Comparison of ENCODE assay signal across 18 cellular contexts in genomic region chr19:16579381-16579780, GRCh38. TPM values are rescaled to one million over a fixed set of nuclear protein-coding genes. Genes with fewer than 3 reads are reported as not detected.
DNase-seq lines count a peak whose midpoint lies in the region; ATAC-seq and TF ChIP-seq lines count a peak whose summit lies in the region.
"Had no signal": no experiment of that assay in that cellular context is flagged by ENCODE, and none has a peak within 500 bp of the region (broad histone marks: within the 10 kb centered on the region; RNA-seq: fewer than 3 reads in every experiment).

No MANE protein-coding gene starts in this region.

- no peaks in the 10 kb centered on the region for H3K9me3 Mint-ChIP-seq in activated naive CD4-positive, alpha-beta T cell treated with anti-CD3 and anti-CD28 coated beads, Interleukin-2, amount 10 ng/mL, durations not matched to agents 7 days and 5 days
- H3K9me3 Mint-ChIP-seq in WTC11 (no peaks in the 10 kb centered on the region), endothelial cell (ENCODE audit: unreplicated experiment) (no peaks in the 10 kb centered on the region), nephron progenitor cell (no peaks in the 10 kb centered on the region)
- no peaks in the 10 kb centered on the region for H3K9me3 Mint-ChIP-seq in stimulated activated naive B cell treated with anti-CD40 and anti-IgM and Interleukin-4, amounts not matched to agents 10 μg/mL and 1 μg/mL and 100 μg/mL, for 72 hours

- no peaks in the 10 kb centered on the region for H3K27me3 ChIP-seq in upper lobe of left lung
- H3K27me3 ChIP-seq: colonic mucosa, gastroesophageal sphincter, left lung, SJSA1 had no signal

- H3K4me1 ChIP-seq in upper lobe of left lung, result peaks cover 20 to 60% (median 28%) of the 10 kb centered on the region in 4 donors

- no peaks in the 10 kb centered on the region for H3K9me3 ChIP-seq in upper lobe of left lung
- H3K9me3 ChIP-seq: colonic mucosa, gastroesophageal sphincter, left lung, mucosa of descending colon, SJSA1 had no signal

- TF ChIP-seq POLR2A in upper lobe of left lung (IDR thresholded peaks at IDR 0.05), result no peak

- no peak overlapping the region for H3K4me3 Mint-ChIP-seq in activated naive CD4-positive, alpha-beta T cell treated with anti-CD3 and anti-CD28 coated beads, Interleukin-2, amount 10 ng/mL, durations not matched to agents 7 days and 5 days
- H3K4me3 Mint-ChIP-seq in WTC11 (no peak overlapping the region), endothelial cell (ENCODE audit: unreplicated experiment) (peak overlapping the region; percentile 78), nephron progenitor cell (no peak overlapping the region)
- no peak overlapping the region for H3K4me3 Mint-ChIP-seq in stimulated activated naive B cell treated with anti-CD40 and anti-IgM and Interleukin-4, amounts not matched to agents 10 μg/mL and 1 μg/mL and 100 μg/mL, for 72 hours

- POLR2A ChIA-PET in WTC11 (lab: Charles Lee), result no interaction called here

- WGBS in upper lobe of left lung, 2 donors, result 66 to 77% methylated on average over 4 of the region's 4 CpGs

- H3K36me3 Mint-ChIP-seq in activated naive CD4-positive, alpha-beta T cell treated with anti-CD3 and anti-CD28 coated beads, Interleukin-2, amount 10 ng/mL, durations not matched to agents 7 days and 5 days, result peaks cover 25% of the 10 kb centered on the region
- peaks cover 12% of the 10 kb centered on the region for H3K36me3 Mint-ChIP-seq in WTC11
- H3K36me3 Mint-ChIP-seq in endothelial cell (ENCODE audit: low read depth, unreplicated experiment), result peaks cover 14% of the 10 kb centered on the region
- H3K36me3 Mint-ChIP-seq in stimulated activated naive B cell treated with anti-CD40 and anti-IgM and Interleukin-4, amounts not matched to agents 10 μg/mL and 1 μg/mL and 100 μg/mL, for 72 hours, result peaks cover 16 to 41% of the 10 kb centered on the region in 2 donors
- H3K36me3 Mint-ChIP-seq in nephron progenitor cell (ENCODE audit: low read depth), result peaks cover 13% of the 10 kb centered on the region

- peaks cover 47% of the 10 kb centered on the region for H3K4me1 Mint-ChIP-seq in activated naive CD4-positive, alpha-beta T cell treated with anti-CD3 and anti-CD28 coated beads, Interleukin-2, amount 10 ng/mL, durations not matched to agents 7 days and 5 days
- peaks cover 14% of the 10 kb centered on the region for H3K4me1 Mint-ChIP-seq in WTC11
- H3K4me1 Mint-ChIP-seq in endothelial cell (ENCODE audit: unreplicated experiment), result peaks cover 13% of the 10 kb centered on the region
- H3K4me1 Mint-ChIP-seq in stimulated activated naive B cell treated with anti-CD40 and anti-IgM and Interleukin-4, amounts not matched to agents 10 μg/mL and 1 μg/mL and 100 μg/mL, for 72 hours, result peaks cover 49 to 82% of the 10 kb centered on the region in 2 donors
- peaks cover 45% of the 10 kb centered on the region for H3K4me1 Mint-ChIP-seq in nephron progenitor cell

- no peaks in the 10 kb centered on the region for H3K27me3 Mint-ChIP-seq in activated naive CD4-positive, alpha-beta T cell treated with anti-CD3 and anti-CD28 coated beads, Interleukin-2, amount 10 ng/mL, durations not matched to agents 7 days and 5 days
- no peaks in the 10 kb centered on the region for H3K27me3 Mint-ChIP-seq in WTC11 (ENCODE audit: low read depth)
- H3K27me3 Mint-ChIP-seq in endothelial cell (ENCODE audit: unreplicated experiment), result peaks cover 7% of the 10 kb centered on the region
- H3K27me3 Mint-ChIP-seq in stimulated activated naive B cell treated with anti-CD40 and anti-IgM and Interleukin-4, amounts not matched to agents 10 μg/mL and 1 μg/mL and 100 μg/mL, for 72 hours, result no peaks in the 10 kb centered on the region
- no peaks in the 10 kb centered on the region for H3K27me3 Mint-ChIP-seq in nephron progenitor cell (ENCODE audit: low read depth, poor library complexity)

- no peak overlapping the region for H3K4me3 ChIP-seq in upper lobe of left lung
- H3K4me3 ChIP-seq: colonic mucosa, gastroesophageal sphincter, left lung, mucosa of descending colon, SJSA1 had no signal

- H3K36me3 ChIP-seq in upper lobe of left lung, result peaks cover 18 to 43% (median 35%) of the 10 kb centered on the region in 4 donors

- H3K27ac ChIP-seq in upper lobe of left lung, result no peak overlapping the region
- H3K27ac ChIP-seq: colonic mucosa, left lung, SJSA1 had no signal

- CTCF ChIA-PET in activated naive CD4-positive, alpha-beta T cell treated with anti-CD3 and anti-CD28 coated beads, Interleukin-2, amount 10 ng/mL, durations not matched to agents 7 days and 5 days (lab: Charles Lee), result no interaction called here
- CTCF ChIA-PET in WTC11 (lab: Charles Lee), result interaction anchor here (1.9 kb wide), 1 partner anchor 193 kb away, joined by 5 read pairs; no protein-coding TSS in a partner anchor

- DNase-seq in activated naive CD4-positive, alpha-beta T cell treated with anti-CD3 and anti-CD28 coated beads, Interleukin-2, amount 10 ng/mL, durations not matched to agents 7 days and 5 days, result no peak
- no peak for DNase-seq in activated naive CD4-positive, alpha-beta T cell treated with Interleukin-2 at 50 U/mL for 16 hours
- DNase-seq in WTC11 (ENCODE audit: low spot score) (no peak), endothelial cell (ENCODE audit: low spot score) (no peak), upper lobe of left lung (no peak), nephron progenitor cell (no peak), CD1c-positive myeloid dendritic cell (ENCODE audit: extremely low spot score) (no peak)
- DNase-seq in stimulated activated naive B cell treated with anti-CD40 and anti-IgM and Interleukin-4, amounts not matched to agents 10 μg/mL and 1 μg/mL and 100 μg/mL, for 72 hours, result no peak
- DNase-seq: activated CD4-positive, alpha-beta T cell treated with anti-CD3 and anti-CD28 coated beads, Interleukin-2, amount 50 U/mL, for 4 hours; aorta; colonic mucosa; GDM1; left lung; mucosa of descending colon; NCI-H1694 treated with DMSO at 0.1 percent for 48 hours; stimulated activated CD4-positive, alpha-beta T cell treated with anti-CD3 and anti-CD28 coated beads, Interleukin-2, amount 100 ng/mL, for 48 hours had no signal

- TF ChIP-seq EP300 in upper lobe of left lung (IDR thresholded peaks at IDR 0.05), result no peak

- TF ChIP-seq CTCF in WTC11 (IDR thresholded peaks at IDR 0.05), result no peak
- TF ChIP-seq CTCF in endothelial cell (IDR thresholded peaks at IDR 0.05; ENCODE audit: unreplicated experiment), result no peak
- TF ChIP-seq CTCF in upper lobe of left lung (IDR thresholded peaks at IDR 0.05), result no peak
- no peak for TF ChIP-seq CTCF in nephron progenitor cell (IDR thresholded peaks at IDR 0.05)

- ATAC-seq in WTC11 (no peak), upper lobe of left lung (ENCODE audit: low FRiP score in 2 of 2) (no peak)
- ATAC-seq in stimulated activated naive B cell treated with anti-CD40 and anti-IgM and Interleukin-4, amounts not matched to agents 10 μg/mL and 1 μg/mL and 100 μg/mL, for 72 hours (replicated peaks), result no peak
- ATAC-seq: gastroesophageal sphincter, left lung, mucosa of descending colon had no signal

- H3K27ac Mint-ChIP-seq in activated naive CD4-positive, alpha-beta T cell treated with anti-CD3 and anti-CD28 coated beads, Interleukin-2, amount 10 ng/mL, durations not matched to agents 7 days and 5 days, result peak overlapping the region; percentile 52
- H3K27ac Mint-ChIP-seq in WTC11, result 0 out of 2 replicates have a peak overlapping the region, but pooled peaks have one; percentile 76
- no peak overlapping the region for H3K27ac Mint-ChIP-seq in endothelial cell (ENCODE audit: unreplicated experiment)
- H3K27ac Mint-ChIP-seq in stimulated activated naive B cell treated with anti-CD40 and anti-IgM and Interleukin-4, amounts not matched to agents 10 μg/mL and 1 μg/mL and 100 μg/mL, for 72 hours, result peak overlapping the region; percentile 81
- H3K27ac Mint-ChIP-seq in nephron progenitor cell, result no peak overlapping the region

TF ChIP-seq in WTC11, 78 proteins besides CTCF, POLR2A, EP300 and RAD21 (continues in another document):
- no peak for TF ChIP-seq CBFB (CRISPR knock-in tag; IDR thresholded peaks at IDR 0.05; ENCODE audit: low read depth)
- TF ChIP-seq SMAD3 (CRISPR knock-in tag; IDR thresholded peaks at IDR 0.05; ENCODE audit: borderline replicate concordance), result no peak
- no peak for TF ChIP-seq ZNF138 (CRISPR knock-in tag; conservative IDR thresholded peaks at IDR 0.05)
- TF ChIP-seq NR1H2 (CRISPR knock-in tag; IDR thresholded peaks at IDR 0.05), result no peak
- TF ChIP-seq, protein P1, sequence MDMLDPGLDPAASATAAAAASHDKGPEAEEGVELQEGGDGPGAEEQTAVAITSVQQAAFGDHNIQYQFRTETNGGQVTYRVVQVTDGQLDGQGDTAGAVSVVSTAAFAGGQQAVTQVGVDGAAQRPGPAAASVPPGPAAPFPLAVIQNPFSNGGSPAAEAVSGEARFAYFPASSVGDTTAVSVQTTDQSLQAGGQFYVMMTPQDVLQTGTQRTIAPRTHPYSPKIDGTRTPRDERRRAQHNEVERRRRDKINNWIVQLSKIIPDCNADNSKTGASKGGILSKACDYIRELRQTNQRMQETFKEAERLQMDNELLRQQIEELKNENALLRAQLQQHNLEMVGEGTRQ (CRISPR knock-in tag; IDR thresholded peaks at IDR 0.05), result no peak
- no peak for TF ChIP-seq ATF3 (CRISPR knock-in tag; conservative IDR thresholded peaks at IDR 0.05)
- no peak for TF ChIP-seq GABPB1 (CRISPR knock-in tag; IDR thresholded peaks at IDR 0.05)
- TF ChIP-seq JUN (CRISPR knock-in tag; IDR thresholded peaks at IDR 0.05), result no peak
- TF ChIP-seq FOXJ3 (CRISPR knock-in tag; IDR thresholded peaks at IDR 0.05; ENCODE audit: borderline replicate concordance), result no peak
- TF ChIP-seq FOXP1 (CRISPR knock-in tag; IDR thresholded peaks at IDR 0.05; ENCODE audit: borderline replicate concordance), result no peak
- no peak for TF ChIP-seq ELF4 (CRISPR knock-in tag; IDR thresholded peaks at IDR 0.05; ENCODE audit: low read depth)

RNA-seq across cellular contexts. Expression of gene SLC35E1, which starts 7.2 kb away (rescaled TPM):
- total RNA-seq in WTC11 (2021), result 27.5 to 28.5 TPM (median 28.0 TPM) in 3 replicates
- total RNA-seq in endothelial cell (ENCODE audit: unreplicated experiment), result 29.7 TPM
- 10 to 100 TPM; 48.5 to 60.8 (median 53.2) TPM for total RNA-seq in upper lobe of left lung

RNA-seq across cellular contexts. Expression of gene CHERP, which starts 37.1 kb away (rescaled TPM):
- total RNA-seq in WTC11 (2021) (67.4 to 98.7 TPM (median 75.8 TPM) in 3 replicates), endothelial cell (ENCODE audit: unreplicated experiment) (66.5 TPM), upper lobe of left lung (10 to 100 TPM; 10.8 to 38.6 (median 22.0) TPM)

RNA-seq across cellular contexts. Expression of gene MED26, which starts 48.6 kb away (rescaled TPM):
- total RNA-seq in WTC11 (2021), result 11.7 to 14.2 TPM (median 12.3 TPM) in 3 replicates
- 13.3 TPM for total RNA-seq in endothelial cell (ENCODE audit: unreplicated experiment)
- total RNA-seq in upper lobe of left lung, result 10 to 100 TPM; 12.6 to 26.5 (median 13.8) TPM

Comparison
In these comparisons a context has a peak if more than half of its experiments do, and no peak if none do; other contexts are left out.
1. H3K27ac Mint-ChIP-seq: peak in activated naive CD4-positive, alpha-beta T cell treated with anti-CD3 and anti-CD28 coated beads, Interleukin-2, amount 10 ng/mL, durations not matched to agents 7 days and 5 days (single experiment), WTC11 (single experiment) and stimulated activated naive B cell treated with anti-CD40 and anti-IgM and Interleukin-4, amounts not matched to agents 10 μg/mL and 1 μg/mL and 100 μg/mL, for 72 hours (single experiment); none in endothelial cell (single experiment) and nephron progenitor cell (single experiment).